Comparison of ENCODE assay signal across 20 cellular contexts in genomic region chr19:45865269-45865948, GRCh38. TPM values are rescaled to one million over a fixed set of nuclear protein-coding genes. Genes with fewer than 3 reads are reported as not detected.
DNase-seq lines count a peak whose midpoint lies in the region; ATAC-seq and TF ChIP-seq lines count a peak whose summit lies in the region.
"Had no signal": no experiment of that assay in that cellular context is flagged by ENCODE, and none has a peak within 500 bp of the region (broad histone marks: within the 10 kb centered on the region; RNA-seq: fewer than 3 reads in every experiment).

No MANE protein-coding gene starts in this region.

- H3K56ac ChIP-seq in H9 (ENCODE audit: insufficient read length, low read depth, low read length): no peak overlapping the region

- H3K36me3 ChIP-seq in smooth muscle cell (ENCODE audit: low read depth): no peaks in the 10 kb centered on the region
- peaks cover 0 to 6% of the 10 kb centered on the region in 2 donors for H3K36me3 ChIP-seq in gastroesophageal sphincter
- H3K36me3 ChIP-seq: neutrophil had no signal

- H3K27ac ChIP-seq in H9 (ENCODE audit: insufficient read length, low read depth, low read length) (no peak overlapping the region), smooth muscle cell (ENCODE audit: low read depth) (no peak overlapping the region), gastroesophageal sphincter (no peak overlapping the region)
- H3K27ac ChIP-seq: neutrophil, testis had no signal

- no CpG with 5 or more reads among the region's 9 CpGs for WGBS in H9 (ENCODE audit: extremely low coverage, insufficient read length, low lambda C conversion rate)
- 71% methylated on average over 9 of the region's 9 CpGs for WGBS in smooth muscle cell (ENCODE audit: low lambda C conversion rate)
- whole genome bisulfite sequencing in gastroesophageal sphincter (ENCODE audit: low coverage in 1 of 2), 2 donors: 67 to 100% methylated on average over 1 to 3 of the region's 9 CpGs

- no peak for TF ChIP-seq POLR2A in gastroesophageal sphincter (IDR thresholded peaks at IDR 0.05)

- no peak overlapping the region; the same call in 1 of the 2 replicates for H3K14ac ChIP-seq in H9 (ENCODE audit: insufficient read depth, low read length)

- H3K4me1 ChIP-seq in H9 (ENCODE audit: insufficient read depth, low read length) (peaks cover 5% of the 10 kb centered on the region; the same call in 1 of the 2 replicates), smooth muscle cell (ENCODE audit: low read depth) (peaks cover 5% of the 10 kb centered on the region), gastroesophageal sphincter (peaks cover 0 to 32% (median 15%) of the 10 kb centered on the region in 3 donors)

- no peak overlapping the region for H3K4ac ChIP-seq in H9 (ENCODE audit: low read depth, low read length)

- no peaks in the 10 kb centered on the region for H4K20me1 ChIP-seq in H9 (ENCODE audit: control insufficient read depth, insufficient read depth, insufficient read length)
- H4K20me1 ChIP-seq in smooth muscle cell (ENCODE audit: low read depth): peaks cover 3% of the 10 kb centered on the region

- no peak overlapping the region for H4K91ac ChIP-seq in H9 (ENCODE audit: insufficient read length, low read depth, low read length)

- no peak for TF ChIP-seq EP300 in gastroesophageal sphincter (IDR thresholded peaks at IDR 0.05)

- ATAC-seq in left lobe of liver (no peak), gastroesophageal sphincter (no peak)
- ATAC-seq: effector memory CD8-positive, alpha-beta T cell; Panc1; right cardiac atrium had no signal

- no peak overlapping the region for H3K23ac ChIP-seq in H9 (ENCODE audit: insufficient read length, low read depth, low read length)

- no peak overlapping the region for H3T11ph ChIP-seq in H9 (ENCODE audit: low read length)

- peaks cover 10% of the 10 kb centered on the region; the same call in 1 of the 2 replicates for H3K79me2 ChIP-seq in H9 (ENCODE audit: insufficient read depth, low read length)
- peaks cover 19% of the 10 kb centered on the region for H3K79me2 ChIP-seq in smooth muscle cell (ENCODE audit: low read depth)

- H3K23me2 ChIP-seq in H9 (ENCODE audit: insufficient read length, low read depth, low read length, poor library complexity, severe bottlenecking): peaks cover 18% of the 10 kb centered on the region

- H4K5ac ChIP-seq in H9 (ENCODE audit: insufficient read length, low read depth, low read length): no peak overlapping the region

- TF ChIP-seq CTCF in H9 (conservative IDR thresholded peaks at IDR 0.05) (no peak), brain (conservative IDR thresholded peaks at IDR 0.05) (no peak), smooth muscle cell (IDR thresholded peaks at IDR 0.05; ENCODE audit: borderline replicate concordance, insufficient read depth, poor library complexity, severe bottlenecking) (no peak), gastroesophageal sphincter (IDR thresholded peaks at IDR 0.05) (no peak)

- H2BK120ac ChIP-seq in H9 (ENCODE audit: low read depth, low read length, poor library complexity, severe bottlenecking): no peak overlapping the region

- no peak overlapping the region for H2BK20ac ChIP-seq in H9 (ENCODE audit: low read depth, low read length, poor library complexity, severe bottlenecking)

- peaks cover 3% of the 10 kb centered on the region for H3K79me1 ChIP-seq in H9 (ENCODE audit: insufficient read depth, low read depth, low read length, poor library complexity, severe bottlenecking)

- H3K27me3 Mint-ChIP-seq in H9 (ENCODE audit: low read depth) (no peaks in the 10 kb centered on the region; the same call in 1 of the 2 replicates), brain (peaks cover 66% of the 10 kb centered on the region)

- H2AK5ac ChIP-seq in H9 (ENCODE audit: insufficient read length, low read length): no peak overlapping the region

- no peak overlapping the region for H4K8ac ChIP-seq in H9 (replicated peaks; ENCODE audit: insufficient read length, low read depth, low read length)

- H3K27ac Mint-ChIP-seq in H9 (peak overlapping the region; percentile 44 to 59 (median 46); a peak in 4 of 7 replicates), brain (peak overlapping the region in 2 of 5 experiments; percentile 36 to 49)
- H3K27ac Mint-ChIP-seq: effector memory CD8-positive, alpha-beta T cell had no signal

- H3K36me3 Mint-ChIP-seq in H9 (ENCODE audit: insufficient read depth in 1 of 3, low read depth in 3 of 3) (peaks cover 0 to 13% (median 5%) of the 10 kb centered on the region in 3 experiments; a peak in 5 of 7 replicates), brain (no peaks in the 10 kb centered on the region)

- no peak overlapping the region for H2BK15ac ChIP-seq in H9 (ENCODE audit: low read depth, low read length)

- H2BK5ac ChIP-seq in H9 (ENCODE audit: insufficient read length, low read length): no peak overlapping the region

- H3K9me3 ChIP-seq in H9 (ENCODE audit: control insufficient read depth, low read depth, low read length) (no peaks in the 10 kb centered on the region), smooth muscle cell (replicated peaks; ENCODE audit: low read depth) (no peaks in the 10 kb centered on the region), gastroesophageal sphincter (no peaks in the 10 kb centered on the region)
- H3K9me3 ChIP-seq: neutrophil, SK-N-SH, testis had no signal

- no peak overlapping the region for H2BK12ac ChIP-seq in H9 (ENCODE audit: insufficient read length, low read depth, low read length)

- H3K4me3 ChIP-seq in smooth muscle cell: peak overlapping the region; percentile 69
- H3K4me3 ChIP-seq in gastroesophageal sphincter: no peak overlapping the region

- H3K9me3 Mint-ChIP-seq in H9 (no peaks in the 10 kb centered on the region; a peak in 1 of 5 replicates), brain (peaks cover 0 to 13% (median 0%) of the 10 kb centered on the region in 5 experiments)
- H3K9me3 Mint-ChIP-seq: effector memory CD8-positive, alpha-beta T cell had no signal

- peak overlapping the region; percentile 97 to 100 for H3K4me3 Mint-ChIP-seq in H9
- H3K4me3 Mint-ChIP-seq in brain: peak overlapping the region in 4 of 5 experiments; percentile 2 to 73 (median 21)

- DNase-seq in H9 (no peak), left lobe of liver (ENCODE audit: low spot score) (peak; percentile 72), smooth muscle cell (lab: John Stamatoyannopoulos, UW; ENCODE audit: unreplicated experiment) (no peak), HT-29 (ENCODE audit: low spot score) (no peak), NCI-H446 (lab: John Stamatoyannopoulos, UW) (no peak)
- DNase-seq: activated CD4-positive, alpha-beta T cell treated with anti-CD3 and anti-CD28 coated beads for 48 hours; central memory CD4-positive, alpha-beta T cell; DMS79 treated with DMSO at 0.1 percent for 48 hours; effector memory CD8-positive, alpha-beta T cell; NCI-H2081 treated with DMSO at 0.1 percent for 48 hours; right cardiac atrium; SK-N-SH; testis had no signal

- no peak overlapping the region for H3K18ac ChIP-seq in H9 (ENCODE audit: insufficient read length, low read depth, low read length)

- peak overlapping the region; percentile 87 for H3K9ac ChIP-seq in H9 (ENCODE audit: extremely low read depth, insufficient read length, low read length)
- no peak overlapping the region for H3K9ac ChIP-seq in smooth muscle cell (ENCODE audit: low read depth)
- H3K9ac ChIP-seq: SK-N-SH had no signal

- H2AFZ ChIP-seq in H9 (ENCODE audit: low read length): no peak overlapping the region
- H2AFZ ChIP-seq in smooth muscle cell (ENCODE audit: low read depth): no peak overlapping the region

- H3F3A ChIP-seq in smooth muscle cell (ENCODE audit: low read depth): no peaks in the 10 kb centered on the region

- H3K4me2 ChIP-seq in H9 (ENCODE audit: insufficient read depth, insufficient read length, low read length) (peak overlapping the region; percentile 83), smooth muscle cell (no peak overlapping the region)

- peaks cover 36 to 52% of the 10 kb centered on the region in 2 experiments for H3K4me1 Mint-ChIP-seq in H9
- peaks cover 19% of the 10 kb centered on the region for H3K4me1 Mint-ChIP-seq in brain

- H3K27me3 ChIP-seq in H9 (ENCODE audit: insufficient read depth, low read length): no peaks in the 10 kb centered on the region
- peaks cover 12% of the 10 kb centered on the region for H3K27me3 ChIP-seq in smooth muscle cell (ENCODE audit: low read depth)
- peaks cover 33% of the 10 kb centered on the region for H3K27me3 ChIP-seq in gastroesophageal sphincter
- H3K27me3 ChIP-seq: testis had no signal

RNA-seq across cellular contexts. Expression of gene FOXA3, which starts 1.3 kb away (rescaled TPM):
- 22.2 and 24.9 TPM in 2 replicates for total RNA-seq in H9 (2021)
- not detected for polyA plus RNA-seq in brain (ENCODE audit: insufficient read depth, low read depth, low replicate concordance)
- 31.6 TPM for total RNA-seq in left lobe of liver
- 0.13 and 0.76 TPM in 2 replicates for total RNA-seq in smooth muscle cell
- 0.50 and 0.65 TPM in 2 replicates for polyA plus RNA-seq in smooth muscle cell
- total RNA-seq in HT-29 (2014; rRNA removed; shearing (Covaris generic)): 6.1 and 10.7 TPM in 2 replicates
- under 1 TPM in 1 of 4 donors, not detected in 3; 0.42 TPM for total RNA-seq in gastroesophageal sphincter
- total RNA-seq: fibroblast of villous mesenchyme, right cardiac atrium had no signal
- polyA plus RNA-seq: BJ, right cardiac atrium had no signal

RNA-seq across cellular contexts. Expression of gene SYMPK, which starts 2.5 kb away (rescaled TPM):
- total RNA-seq in H9 (2021) (104 and 113 TPM in 2 replicates), left lobe of liver (45.9 TPM), smooth muscle cell (30.9 and 33.3 TPM in 2 replicates), gastroesophageal sphincter (10 to 100 TPM; 25.5 to 35.6 (median 30.8) TPM)
- polyA plus RNA-seq in brain (ENCODE audit: insufficient read depth, low read depth, low replicate concordance) (71.2 TPM), smooth muscle cell (28.6 and 34.1 TPM in 2 replicates)
- 114 and 117 TPM in 2 replicates for total RNA-seq in HT-29 (2014; rRNA removed; shearing (Covaris generic))

RNA-seq across cellular contexts. Expression of gene IRF2BP1, which starts 20.5 kb away (rescaled TPM):
- 28.2 and 29.3 TPM in 2 replicates for total RNA-seq in H9 (2021)
- 33.3 TPM for polyA plus RNA-seq in brain (ENCODE audit: insufficient read depth, low read depth, low replicate concordance)
- 19.5 TPM for total RNA-seq in left lobe of liver
- total RNA-seq in smooth muscle cell: 10.4 and 19.0 TPM in 2 replicates
- 11.2 and 12.9 TPM in 2 replicates for polyA plus RNA-seq in smooth muscle cell
- 119 and 125 TPM in 2 replicates for total RNA-seq in HT-29 (2014; rRNA removed; shearing (Covaris generic))
- total RNA-seq in gastroesophageal sphincter: 10 to 100 TPM; 25.2 to 53.3 (median 36.2) TPM

RNA-seq across cellular contexts. Expression of gene MYPOP, which starts 37.0 kb away (rescaled TPM):
- total RNA-seq in H9 (2021): 9.0 and 9.5 TPM in 2 replicates
- polyA plus RNA-seq in brain (ENCODE audit: insufficient read depth, low read depth, low replicate concordance): 14.1 TPM
- total RNA-seq in left lobe of liver: 5.0 TPM
- total RNA-seq in smooth muscle cell: 1.6 and 3.9 TPM in 2 replicates
- 2.1 and 3.5 TPM in 2 replicates for polyA plus RNA-seq in smooth muscle cell
- total RNA-seq in HT-29 (2014; rRNA removed; shearing (Covaris generic)): 8.5 and 10.2 TPM in 2 replicates
- total RNA-seq in gastroesophageal sphincter: 1 to 10 TPM; 1.3 to 4.6 (median 2.8) TPM

RNA-seq across cellular contexts. Expression of gene NANOS2, which starts 49.2 kb away (rescaled TPM):
- total RNA-seq in H9 (2021) (not detected in 2 replicates), left lobe of liver (not detected), smooth muscle cell (not detected in 2 replicates), gastroesophageal sphincter (not detected)
- polyA plus RNA-seq in brain (ENCODE audit: insufficient read depth, low read depth, low replicate concordance) (not detected), smooth muscle cell (not detected in 2 replicates)
- not detected in 2 replicates for total RNA-seq in HT-29 (2014; rRNA removed; shearing (Covaris generic))
- total RNA-seq: fibroblast of villous mesenchyme, lung microvascular endothelial cell, right cardiac atrium had no signal
- polyA plus RNA-seq: BJ, right cardiac atrium, SK-N-SH had no signal
